In the genomic region with DNA sequence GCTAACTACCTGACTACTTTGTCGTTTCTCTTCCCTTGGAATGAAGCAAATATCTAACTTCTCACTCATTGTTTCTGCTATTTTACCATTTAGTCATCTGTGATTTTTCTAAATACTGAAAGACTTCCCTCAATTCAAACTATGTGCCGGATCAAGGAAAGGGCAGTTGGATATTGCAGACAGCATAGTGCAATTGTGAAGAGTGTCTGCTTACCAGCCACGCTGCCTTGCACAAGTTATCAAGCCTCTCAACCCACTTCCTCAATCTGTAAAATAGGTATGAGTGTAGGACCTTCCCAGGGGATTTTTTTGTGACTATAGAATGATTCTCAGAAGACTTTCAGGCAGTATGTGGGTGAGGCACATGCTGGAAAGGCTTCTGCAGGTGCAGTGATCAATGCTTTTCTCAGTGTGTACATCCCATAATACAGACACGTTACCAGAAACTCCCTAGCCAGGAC, we compare ENCODE assay signal across 8 cellular contexts. TPM values are rescaled to one million over a fixed set of nuclear protein-coding genes. Genes with fewer than 3 reads are reported as not detected.
DNase-seq lines count a peak whose midpoint lies in the region; ATAC-seq and TF ChIP-seq lines count a peak whose summit lies in the region.

No MANE protein-coding gene starts in this region.

- 15 to 31% methylated on average over 2 to 4 of the region's 4 CpGs for WGBS in gastroesophageal sphincter (ENCODE audit: low coverage in 1 of 2), 2 donors

- no peaks in the 10 kb centered on the region for H3K4me1 Mint-ChIP-seq in endothelial cell (ENCODE audit: unreplicated experiment)

- no peak for TF ChIP-seq POLR2A in gastroesophageal sphincter (IDR thresholded peaks at IDR 0.05)

- H3K9me3 ChIP-seq in gastroesophageal sphincter: no peaks in the 10 kb centered on the region

- DNase-seq in GM12864 (ENCODE audit: low read depth) (peak; percentile 74), endothelial cell (ENCODE audit: low spot score) (no peak), retina (no peak), NCI-H1092 (lab: John Stamatoyannopoulos, UW) (no peak), nucleus accumbens (lab: John Stamatoyannopoulos, UW) (no peak)

- peaks cover 41 to 100% (median 60%) of the 10 kb centered on the region in 3 donors for H3K4me1 ChIP-seq in gastroesophageal sphincter

- H3K27ac ChIP-seq in gastroesophageal sphincter: peak overlapping the region; percentile 85 to 90 (median 88)

- ATAC-seq in GM21390 (IDR thresholded peaks at IDR 0.05; ENCODE audit: unreplicated experiment) (peak; percentile 49), HG03571 (IDR thresholded peaks at IDR 0.05; ENCODE audit: unreplicated experiment) (peak; percentile 61), gastroesophageal sphincter (no peak)

- H3K27me3 ChIP-seq in gastroesophageal sphincter: no peaks in the 10 kb centered on the region

- TF ChIP-seq CTCF in GM12864 (IDR thresholded peaks at IDR 0.05; ENCODE audit: low read depth, low read length, missing control alignments) (no peak), gastroesophageal sphincter (IDR thresholded peaks at IDR 0.05) (no peak), endothelial cell (IDR thresholded peaks at IDR 0.05; ENCODE audit: unreplicated experiment) (no peak)

- H3K36me3 ChIP-seq in gastroesophageal sphincter: no peaks in the 10 kb centered on the region

- no peak for TF ChIP-seq EP300 in gastroesophageal sphincter (IDR thresholded peaks at IDR 0.05)

- H3K9me3 Mint-ChIP-seq in endothelial cell (ENCODE audit: unreplicated experiment): no peaks in the 10 kb centered on the region

- no peak overlapping the region for H3K4me3 ChIP-seq in GM12864 (ENCODE audit: low read depth, low read length)
- H3K4me3 ChIP-seq in gastroesophageal sphincter: no peak overlapping the region

- H3K27ac Mint-ChIP-seq in endothelial cell (ENCODE audit: unreplicated experiment): no peak overlapping the region

- H3K36me3 Mint-ChIP-seq in endothelial cell (ENCODE audit: low read depth, unreplicated experiment): no peaks in the 10 kb centered on the region

- peaks cover 4% of the 10 kb centered on the region for H3K27me3 Mint-ChIP-seq in endothelial cell (ENCODE audit: unreplicated experiment)

- H3K4me3 Mint-ChIP-seq in endothelial cell (ENCODE audit: unreplicated experiment): no peak overlapping the region

RNA-seq across cellular contexts. Expression of a gene that starts 54.3 kb away (rescaled TPM):
- 100 to 1,000 TPM in 3 of 4 donors, 10 to 100 TPM in 1; 85.7 to 126 (median 111) TPM for total RNA-seq in gastroesophageal sphincter
- total RNA-seq in endothelial cell (ENCODE audit: unreplicated experiment): 5.0 TPM

Comparison
In these comparisons a context has a peak if more than half of its experiments do, and no peak if none do; other contexts are left out.
1. RNA of a gene that starts 54.3 kb away (total RNA-seq): 85.7 to 126 TPM in gastroesophageal sphincter; 5.0 TPM in endothelial cell (single experiment); every median in the first group is over 10 times any median in the second.